In genomic region chr14:63770187-63770807, GRCh38 we compare ENCODE assay signal across 8 cellular contexts. TPM values are rescaled to one million over a fixed set of nuclear protein-coding genes. Genes with fewer than 3 reads are reported as not detected.
DNase-seq lines count a peak whose midpoint lies in the region; ATAC-seq and TF ChIP-seq lines count a peak whose summit lies in the region.

No MANE protein-coding gene starts in this region.

- DNase-seq in Right ventricle myocardium superior, result no peak
- DNase-seq in Right ventricle myocardium inferior (ENCODE audit: missing footprints), result no peak
- peak; percentile 24 for DNase-seq in HS-5 (ENCODE audit: low read depth)
- DNase-seq in T-helper 2 cell, result peak in 3 of 5 experiments; percentile 30 to 73 (median 35)
- DNase-seq in breast epithelium (ENCODE audit: low spot score in 2 of 2), result no peak
- peak; percentile 66 for DNase-seq in left kidney (ENCODE audit: low read depth, low spot score)
- DNase-seq in stimulated activated naive CD8-positive, alpha-beta T cell treated with anti-CD3 and anti-CD28 coated beads, Interleukin-15, Interleukin-2, amounts not matched to agents 100 U/mL and 50 U/mL, for 24 hours, result peak; percentile 34
- DNase-seq in retina, result no peak

- no peak overlapping the region for H3K27ac ChIP-seq in breast epithelium

- peak in 2 of 3 donors; percentile 42 to 58 for TF ChIP-seq CTCF in breast epithelium (IDR thresholded peaks at IDR 0.05)

- H3K9me3 ChIP-seq in breast epithelium, result no peaks in the 10 kb centered on the region

- TF ChIP-seq POLR2A in breast epithelium (IDR thresholded peaks at IDR 0.05), result no peak

- peak; percentile 68 for ATAC-seq in Right ventricle myocardium superior (ENCODE audit: poor library complexity)
- ATAC-seq in Right ventricle myocardium inferior, result no peak
- ATAC-seq in stimulated activated naive CD8-positive, alpha-beta T cell treated with anti-CD3 and anti-CD28 coated beads, Interleukin-15, Interleukin-2, amounts not matched to agents 100 U/mL and 50 U/mL, for 24 hours, result peak; percentile 72

- intact Hi-C loops in Right ventricle myocardium superior (cut with DNase I), result no loop called here
- intact Hi-C loops in Right ventricle myocardium inferior (cut with DNase I), result no loop called here
- intact Hi-C loops in breast epithelium (cut with DNase I; ENCODE audit: low total_unique reads), result no loop called here

- H3K36me3 ChIP-seq in breast epithelium, result no peaks in the 10 kb centered on the region

- no peak overlapping the region for H3K4me3 ChIP-seq in breast epithelium

- no peaks in the 10 kb centered on the region for H3K27me3 ChIP-seq in breast epithelium

- H3K4me1 ChIP-seq in breast epithelium, result no peaks in the 10 kb centered on the region

RNA-seq across cellular contexts. Expression of gene SGPP1, which starts 42.4 kb away (rescaled TPM):
- total RNA-seq in Right ventricle myocardium superior (5.6 TPM), Right ventricle myocardium inferior (5.4 TPM), breast epithelium (10 to 100 TPM; 22.2 to 29.9 (median 22.3) TPM)

Comparison
In these comparisons a context has a peak if more than half of its experiments do, and no peak if none do; other contexts are left out.
1. DNase-seq: peak in HS-5 (single experiment), T-helper 2 cell (3 of 5), left kidney (single experiment) and stimulated activated naive CD8-positive, alpha-beta T cell treated with anti-CD3 and anti-CD28 coated beads, Interleukin-15, Interleukin-2, amounts not matched to agents 100 U/mL and 50 U/mL, for 24 hours (single experiment); none in Right ventricle myocardium superior (single experiment), Right ventricle myocardium inferior (single experiment), breast epithelium (0 of 2) and retina (single experiment).